1 cellular context compared by ENCODE assay signal in the genomic region with DNA sequence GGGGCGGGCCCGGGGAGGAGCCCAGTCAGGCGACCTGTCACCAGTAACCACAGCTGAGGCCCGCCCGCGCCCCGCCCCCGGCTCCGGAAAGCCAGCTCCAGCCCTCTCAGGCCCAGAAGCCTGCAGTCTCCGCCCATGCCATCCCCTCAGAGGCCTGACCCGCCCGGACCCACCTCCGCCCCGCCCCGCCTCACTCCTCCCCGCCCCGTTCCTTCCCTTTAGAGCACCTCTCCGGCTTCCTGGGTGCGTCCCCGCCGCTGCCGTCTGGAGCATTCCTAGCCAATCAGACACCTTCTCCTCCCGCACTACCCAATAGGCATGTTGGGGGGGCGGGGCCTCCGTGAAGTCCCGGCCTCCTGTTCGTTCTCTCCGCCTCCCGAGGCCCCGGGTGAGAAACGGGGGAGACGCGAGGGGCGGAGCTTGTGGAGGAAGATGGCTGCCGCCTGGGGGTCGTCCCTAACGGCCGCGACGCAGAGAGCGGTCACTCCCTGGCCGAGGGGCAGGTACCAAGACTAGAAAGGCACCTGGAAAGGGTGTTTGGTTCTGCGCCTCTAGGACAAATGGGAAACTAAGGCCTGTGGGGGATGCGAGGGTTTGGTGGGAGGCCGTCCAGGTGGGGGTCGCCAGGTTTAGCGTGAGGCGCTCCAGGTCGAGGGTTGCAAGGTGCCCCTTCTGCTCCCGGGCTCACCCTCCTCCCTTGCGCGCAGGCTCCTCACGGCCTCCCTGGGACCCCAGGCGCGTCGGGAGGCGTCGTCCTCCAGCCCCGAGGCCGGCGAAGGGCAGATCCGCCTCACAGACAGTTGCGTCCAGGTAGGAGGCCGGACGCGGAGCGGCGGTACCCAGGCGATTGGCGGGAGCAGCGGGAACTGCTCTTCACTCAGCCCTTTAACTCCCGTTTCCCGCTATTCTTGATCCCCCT.
TF ChIP-seq lines count a peak whose summit lies in the region.

A gene with protein sequence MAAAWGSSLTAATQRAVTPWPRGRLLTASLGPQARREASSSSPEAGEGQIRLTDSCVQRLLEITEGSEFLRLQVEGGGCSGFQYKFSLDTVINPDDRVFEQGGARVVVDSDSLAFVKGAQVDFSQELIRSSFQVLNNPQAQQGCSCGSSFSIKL (plus strand): TSS at position 423 of the 919 bp plus-strand sequence. CDS start 10 bp downstream, at position 433.

TF ChIP-seq in GM12878, 131 proteins besides CTCF, POLR2A, EP300 and RAD21 (continued from another document and continues in another):
- TF ChIP-seq, protein P1, sequence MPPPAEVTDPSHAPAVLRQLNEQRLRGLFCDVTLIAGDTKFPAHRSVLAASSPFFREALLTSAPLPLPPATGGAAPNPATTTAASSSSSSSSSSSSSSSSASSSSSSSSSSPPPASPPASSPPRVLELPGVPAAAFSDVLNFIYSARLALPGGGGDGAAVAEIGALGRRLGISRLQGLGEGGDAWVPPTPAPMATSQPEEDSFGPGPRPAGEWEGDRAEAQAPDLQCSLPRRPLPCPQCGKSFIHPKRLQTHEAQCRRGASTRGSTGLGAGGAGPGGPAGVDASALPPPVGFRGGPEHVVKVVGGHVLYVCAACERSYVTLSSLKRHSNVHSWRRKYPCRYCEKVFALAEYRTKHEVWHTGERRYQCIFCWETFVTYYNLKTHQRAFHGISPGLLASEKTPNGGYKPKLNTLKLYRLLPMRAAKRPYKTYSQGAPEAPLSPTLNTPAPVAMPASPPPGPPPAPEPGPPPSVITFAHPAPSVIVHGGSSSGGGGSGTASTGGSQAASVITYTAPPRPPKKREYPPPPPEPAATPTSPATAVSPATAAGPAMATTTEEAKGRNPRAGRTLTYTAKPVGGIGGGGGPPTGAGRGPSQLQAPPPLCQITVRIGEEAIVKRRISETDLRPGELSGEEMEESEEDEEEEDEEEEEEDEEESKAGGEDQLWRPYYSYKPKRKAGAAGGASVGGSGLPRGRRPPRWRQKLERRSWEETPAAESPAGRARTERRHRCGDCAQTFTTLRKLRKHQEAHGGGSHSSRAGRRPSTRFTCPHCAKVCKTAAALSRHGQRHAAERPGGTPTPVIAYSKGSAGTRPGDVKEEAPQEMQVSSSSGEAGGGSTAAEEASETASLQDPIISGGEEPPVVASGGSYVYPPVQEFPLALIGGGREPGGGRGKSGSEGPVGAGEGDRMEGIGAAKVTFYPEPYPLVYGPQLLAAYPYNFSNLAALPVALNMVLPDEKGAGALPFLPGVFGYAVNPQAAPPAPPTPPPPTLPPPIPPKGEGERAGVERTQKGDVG (CRISPR knock-in tag; IDR thresholded peaks at IDR 0.05): no peak
- TF ChIP-seq MEF2A (IDR thresholded peaks at IDR 0.05; ENCODE audit: insufficient read depth, low read depth, low read length) (no peak), HCFC1 (IDR thresholded peaks at IDR 0.05; ENCODE audit: low read length) (0 out of 2 replicates have a peak, but pooled peaks have one; percentile 22), NFXL1 (IDR thresholded peaks at IDR 0.05; ENCODE audit: borderline replicate concordance) (no peak), SMAD5 (IDR thresholded peaks at IDR 0.05; ENCODE audit: low read depth) (no peak), HDAC2 (IDR thresholded peaks at IDR 0.05) (no peak), POLR2AphosphoS2 (IDR thresholded peaks at IDR 0.05; ENCODE audit: low read depth, low read length) (peak; percentile 48; the same call in 1 of the 2 replicates), HDAC6 (IDR thresholded peaks at IDR 0.05; ENCODE audit: unreplicated experiment) (no peak), ZZZ3 (IDR thresholded peaks at IDR 0.05; ENCODE audit: control insufficient read depth, insufficient read length, low read depth) (no peak), CBX3 (IDR thresholded peaks at IDR 0.05; ENCODE audit: borderline replicate concordance, low read depth) (no peak), MYC (IDR thresholded peaks at IDR 0.05; ENCODE audit: insufficient read depth, insufficient read length, insufficient replicate concordance, low read length, severe bottlenecking) (no peak), SIX5 (IDR thresholded peaks at IDR 0.05; ENCODE audit: low read depth, low read length, severe bottlenecking) (no peak), SREBF1 (IDR thresholded peaks at IDR 0.05; ENCODE audit: low read length) (no peak), SUPT20H (IDR thresholded peaks at IDR 0.05; ENCODE audit: borderline replicate concordance, control insufficient read depth, low read depth, low read length) (no peak), FOXM1 (IDR thresholded peaks at IDR 0.05; ENCODE audit: low read depth, low read length) (no peak), ETV6 (conservative IDR thresholded peaks at IDR 0.05 in 1 of 2, IDR thresholded peaks at IDR 0.05 in 1 of 2; ENCODE audit: borderline replicate concordance in 1 of 2, low read depth in 1 of 2) (no peak), SP1 (IDR thresholded peaks at IDR 0.05; ENCODE audit: low read depth, low read length) (peak; percentile 97), TCF3 (IDR thresholded peaks at IDR 0.05; ENCODE audit: borderline replicate concordance, insufficient read depth, low read depth, low read length) (no peak), CREM (IDR thresholded peaks at IDR 0.05; ENCODE audit: low read depth) (no peak), ZNF384 (IDR thresholded peaks at IDR 0.05; ENCODE audit: borderline replicate concordance, low read depth, low read length) (no peak), SPI1 (IDR thresholded peaks at IDR 0.05; ENCODE audit: borderline replicate concordance, insufficient read depth, low read depth, low read length) (no peak), RAD51 (IDR thresholded peaks at IDR 0.05) (no peak), SRF (IDR thresholded peaks at IDR 0.05; ENCODE audit: low read depth in 2 of 2, low read length in 2 of 2) (0 out of 4 replicates have a peak, but pooled peaks of 1 of the 2 experiments have one; percentile 19), GABPA (IDR thresholded peaks at IDR 0.05; ENCODE audit: low read depth) (no peak), POLR2AphosphoS5 (IDR thresholded peaks at IDR 0.05; ENCODE audit: low read length) (peak; percentile 77), ZNF622 (IDR thresholded peaks at IDR 0.05) (no peak)
- TF ChIP-seq, protein P2, sequence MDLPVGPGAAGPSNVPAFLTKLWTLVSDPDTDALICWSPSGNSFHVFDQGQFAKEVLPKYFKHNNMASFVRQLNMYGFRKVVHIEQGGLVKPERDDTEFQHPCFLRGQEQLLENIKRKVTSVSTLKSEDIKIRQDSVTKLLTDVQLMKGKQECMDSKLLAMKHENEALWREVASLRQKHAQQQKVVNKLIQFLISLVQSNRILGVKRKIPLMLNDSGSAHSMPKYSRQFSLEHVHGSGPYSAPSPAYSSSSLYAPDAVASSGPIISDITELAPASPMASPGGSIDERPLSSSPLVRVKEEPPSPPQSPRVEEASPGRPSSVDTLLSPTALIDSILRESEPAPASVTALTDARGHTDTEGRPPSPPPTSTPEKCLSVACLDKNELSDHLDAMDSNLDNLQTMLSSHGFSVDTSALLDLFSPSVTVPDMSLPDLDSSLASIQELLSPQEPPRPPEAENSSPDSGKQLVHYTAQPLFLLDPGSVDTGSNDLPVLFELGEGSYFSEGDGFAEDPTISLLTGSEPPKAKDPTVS (IDR thresholded peaks at IDR 0.05; ENCODE audit: low read depth, low read length): no peak
- TF ChIP-seq, protein P3, sequence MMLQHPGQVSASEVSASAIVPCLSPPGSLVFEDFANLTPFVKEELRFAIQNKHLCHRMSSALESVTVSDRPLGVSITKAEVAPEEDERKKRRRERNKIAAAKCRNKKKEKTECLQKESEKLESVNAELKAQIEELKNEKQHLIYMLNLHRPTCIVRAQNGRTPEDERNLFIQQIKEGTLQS (IDR thresholded peaks at IDR 0.05; ENCODE audit: borderline replicate concordance, extremely low read depth, low read depth, low read length): no peak
- TF ChIP-seq, protein P4, sequence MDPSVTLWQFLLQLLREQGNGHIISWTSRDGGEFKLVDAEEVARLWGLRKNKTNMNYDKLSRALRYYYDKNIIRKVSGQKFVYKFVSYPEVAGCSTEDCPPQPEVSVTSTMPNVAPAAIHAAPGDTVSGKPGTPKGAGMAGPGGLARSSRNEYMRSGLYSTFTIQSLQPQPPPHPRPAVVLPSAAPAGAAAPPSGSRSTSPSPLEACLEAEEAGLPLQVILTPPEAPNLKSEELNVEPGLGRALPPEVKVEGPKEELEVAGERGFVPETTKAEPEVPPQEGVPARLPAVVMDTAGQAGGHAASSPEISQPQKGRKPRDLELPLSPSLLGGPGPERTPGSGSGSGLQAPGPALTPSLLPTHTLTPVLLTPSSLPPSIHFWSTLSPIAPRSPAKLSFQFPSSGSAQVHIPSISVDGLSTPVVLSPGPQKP (IDR thresholded peaks at IDR 0.05; ENCODE audit: low read depth, low read length): no peak
- TF ChIP-seq, protein P5, sequence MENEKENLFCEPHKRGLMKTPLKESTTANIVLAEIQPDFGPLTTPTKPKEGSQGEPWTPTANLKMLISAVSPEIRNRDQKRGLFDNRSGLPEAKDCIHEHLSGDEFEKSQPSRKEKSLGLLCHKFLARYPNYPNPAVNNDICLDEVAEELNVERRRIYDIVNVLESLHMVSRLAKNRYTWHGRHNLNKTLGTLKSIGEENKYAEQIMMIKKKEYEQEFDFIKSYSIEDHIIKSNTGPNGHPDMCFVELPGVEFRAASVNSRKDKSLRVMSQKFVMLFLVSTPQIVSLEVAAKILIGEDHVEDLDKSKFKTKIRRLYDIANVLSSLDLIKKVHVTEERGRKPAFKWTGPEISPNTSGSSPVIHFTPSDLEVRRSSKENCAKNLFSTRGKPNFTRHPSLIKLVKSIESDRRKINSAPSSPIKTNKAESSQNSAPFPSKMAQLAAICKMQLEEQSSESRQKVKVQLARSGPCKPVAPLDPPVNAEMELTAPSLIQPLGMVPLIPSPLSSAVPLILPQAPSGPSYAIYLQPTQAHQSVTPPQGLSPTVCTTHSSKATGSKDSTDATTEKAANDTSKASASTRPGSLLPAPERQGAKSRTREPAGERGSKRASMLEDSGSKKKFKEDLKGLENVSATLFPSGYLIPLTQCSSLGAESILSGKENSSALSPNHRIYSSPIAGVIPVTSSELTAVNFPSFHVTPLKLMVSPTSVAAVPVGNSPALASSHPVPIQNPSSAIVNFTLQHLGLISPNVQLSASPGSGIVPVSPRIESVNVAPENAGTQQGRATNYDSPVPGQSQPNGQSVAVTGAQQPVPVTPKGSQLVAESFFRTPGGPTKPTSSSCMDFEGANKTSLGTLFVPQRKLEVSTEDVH (IDR thresholded peaks at IDR 0.05; ENCODE audit: low read depth, partially characterized antibody): no peak
- TF ChIP-seq, protein P6, sequence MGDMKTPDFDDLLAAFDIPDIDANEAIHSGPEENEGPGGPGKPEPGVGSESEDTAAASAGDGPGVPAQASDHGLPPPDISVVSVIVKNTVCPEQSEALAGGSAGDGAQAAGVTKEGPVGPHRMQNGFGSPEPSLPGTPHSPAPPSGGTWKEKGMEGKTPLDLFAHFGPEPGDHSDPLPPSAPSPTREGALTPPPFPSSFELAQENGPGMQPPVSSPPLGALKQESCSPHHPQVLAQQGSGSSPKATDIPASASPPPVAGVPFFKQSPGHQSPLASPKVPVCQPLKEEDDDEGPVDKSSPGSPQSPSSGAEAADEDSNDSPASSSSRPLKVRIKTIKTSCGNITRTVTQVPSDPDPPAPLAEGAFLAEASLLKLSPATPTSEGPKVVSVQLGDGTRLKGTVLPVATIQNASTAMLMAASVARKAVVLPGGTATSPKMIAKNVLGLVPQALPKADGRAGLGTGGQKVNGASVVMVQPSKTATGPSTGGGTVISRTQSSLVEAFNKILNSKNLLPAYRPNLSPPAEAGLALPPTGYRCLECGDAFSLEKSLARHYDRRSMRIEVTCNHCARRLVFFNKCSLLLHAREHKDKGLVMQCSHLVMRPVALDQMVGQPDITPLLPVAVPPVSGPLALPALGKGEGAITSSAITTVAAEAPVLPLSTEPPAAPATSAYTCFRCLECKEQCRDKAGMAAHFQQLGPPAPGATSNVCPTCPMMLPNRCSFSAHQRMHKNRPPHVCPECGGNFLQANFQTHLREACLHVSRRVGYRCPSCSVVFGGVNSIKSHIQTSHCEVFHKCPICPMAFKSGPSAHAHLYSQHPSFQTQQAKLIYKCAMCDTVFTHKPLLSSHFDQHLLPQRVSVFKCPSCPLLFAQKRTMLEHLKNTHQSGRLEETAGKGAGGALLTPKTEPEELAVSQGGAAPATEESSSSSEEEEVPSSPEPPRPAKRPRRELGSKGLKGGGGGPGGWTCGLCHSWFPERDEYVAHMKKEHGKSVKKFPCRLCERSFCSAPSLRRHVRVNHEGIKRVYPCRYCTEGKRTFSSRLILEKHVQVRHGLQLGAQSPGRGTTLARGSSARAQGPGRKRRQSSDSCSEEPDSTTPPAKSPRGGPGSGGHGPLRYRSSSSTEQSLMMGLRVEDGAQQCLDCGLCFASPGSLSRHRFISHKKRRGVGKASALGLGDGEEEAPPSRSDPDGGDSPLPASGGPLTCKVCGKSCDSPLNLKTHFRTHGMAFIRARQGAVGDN (IDR thresholded peaks at IDR 0.05): no peak
- TF ChIP-seq, protein P7, sequence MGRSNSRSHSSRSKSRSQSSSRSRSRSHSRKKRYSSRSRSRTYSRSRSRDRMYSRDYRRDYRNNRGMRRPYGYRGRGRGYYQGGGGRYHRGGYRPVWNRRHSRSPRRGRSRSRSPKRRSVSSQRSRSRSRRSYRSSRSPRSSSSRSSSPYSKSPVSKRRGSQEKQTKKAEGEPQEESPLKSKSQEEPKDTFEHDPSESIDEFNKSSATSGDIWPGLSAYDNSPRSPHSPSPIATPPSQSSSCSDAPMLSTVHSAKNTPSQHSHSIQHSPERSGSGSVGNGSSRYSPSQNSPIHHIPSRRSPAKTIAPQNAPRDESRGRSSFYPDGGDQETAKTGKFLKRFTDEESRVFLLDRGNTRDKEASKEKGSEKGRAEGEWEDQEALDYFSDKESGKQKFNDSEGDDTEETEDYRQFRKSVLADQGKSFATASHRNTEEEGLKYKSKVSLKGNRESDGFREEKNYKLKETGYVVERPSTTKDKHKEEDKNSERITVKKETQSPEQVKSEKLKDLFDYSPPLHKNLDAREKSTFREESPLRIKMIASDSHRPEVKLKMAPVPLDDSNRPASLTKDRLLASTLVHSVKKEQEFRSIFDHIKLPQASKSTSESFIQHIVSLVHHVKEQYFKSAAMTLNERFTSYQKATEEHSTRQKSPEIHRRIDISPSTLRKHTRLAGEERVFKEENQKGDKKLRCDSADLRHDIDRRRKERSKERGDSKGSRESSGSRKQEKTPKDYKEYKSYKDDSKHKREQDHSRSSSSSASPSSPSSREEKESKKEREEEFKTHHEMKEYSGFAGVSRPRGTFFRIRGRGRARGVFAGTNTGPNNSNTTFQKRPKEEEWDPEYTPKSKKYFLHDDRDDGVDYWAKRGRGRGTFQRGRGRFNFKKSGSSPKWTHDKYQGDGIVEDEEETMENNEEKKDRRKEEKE (IDR thresholded peaks at IDR 0.05): no peak
- TF ChIP-seq, protein P8, sequence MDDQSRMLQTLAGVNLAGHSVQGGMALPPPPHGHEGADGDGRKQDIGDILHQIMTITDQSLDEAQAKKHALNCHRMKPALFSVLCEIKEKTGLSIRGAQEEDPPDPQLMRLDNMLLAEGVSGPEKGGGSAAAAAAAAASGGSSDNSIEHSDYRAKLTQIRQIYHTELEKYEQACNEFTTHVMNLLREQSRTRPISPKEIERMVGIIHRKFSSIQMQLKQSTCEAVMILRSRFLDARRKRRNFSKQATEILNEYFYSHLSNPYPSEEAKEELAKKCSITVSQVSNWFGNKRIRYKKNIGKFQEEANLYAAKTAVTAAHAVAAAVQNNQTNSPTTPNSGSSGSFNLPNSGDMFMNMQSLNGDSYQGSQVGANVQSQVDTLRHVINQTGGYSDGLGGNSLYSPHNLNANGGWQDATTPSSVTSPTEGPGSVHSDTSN (IDR thresholded peaks at IDR 0.05; ENCODE audit: insufficient replicate concordance, low read depth, low read length): no peak
